Comparison of ENCODE assay signal across 32 cellular contexts in the genomic region with DNA sequence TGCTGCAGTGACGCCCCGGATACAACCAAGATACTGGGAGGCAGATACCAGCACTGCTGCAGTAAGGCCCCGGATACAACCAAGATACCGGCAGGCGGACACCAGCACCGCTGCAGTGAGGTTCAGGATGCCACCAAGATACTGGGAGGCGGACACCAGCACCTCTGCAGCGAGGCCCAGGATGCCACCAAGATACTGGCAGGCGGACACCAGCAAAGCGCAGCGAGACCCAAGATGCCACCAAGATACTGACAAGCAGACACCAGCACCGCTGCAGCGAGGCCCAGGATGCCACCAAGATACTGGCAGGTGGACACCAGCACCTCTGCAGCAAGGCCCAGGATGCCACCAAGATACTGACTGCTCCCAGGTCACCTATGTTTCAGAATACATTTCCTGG.
"Had no signal": no experiment of that assay in that cellular context is flagged by ENCODE, and none has a peak within 500 bp of the region (broad histone marks: within the 10 kb centered on the region; RNA-seq: fewer than 3 reads in every experiment).

No MANE protein-coding gene starts in this region.

- H3K36me3 ChIP-seq: ascending aorta, WERI-Rb-1 had no signal

- H3K4me1 ChIP-seq: ascending aorta had no signal

- H3K27ac ChIP-seq: ascending aorta, coronary artery, dorsolateral prefrontal cortex, WERI-Rb-1 had no signal

- H3K4me1 Mint-ChIP-seq: activated B cell treated with CpG ODN at 0.5 μM for 24 hours; activated T-helper 17 cell treated with anti-CD3 and anti-CD28 coated beads, Interleukin-2, amount 50 U/mL, for 72 hours; brain; central memory CD8-positive, alpha-beta T cell; endodermal cell had no signal

- H3K36me3 Mint-ChIP-seq: brain had no signal

- H3K27ac Mint-ChIP-seq: activated B cell treated with CpG ODN at 0.5 μM for 24 hours; activated CD4-positive, alpha-beta memory T cell treated with anti-CD3 and anti-CD28 coated beads for 36 hours; activated CD4-positive, alpha-beta T cell treated with anti-CD3 and anti-CD28 coated beads for 36 hours; activated CD4-positive, alpha-beta T cell treated with anti-CD3 and anti-CD28 coated beads, Interleukin-2, amount 10 ng/mL, durations not matched to agents 24 days and 14 days; activated CD8-positive, alpha-beta memory T cell treated with anti-CD3 and anti-CD28 coated beads, Interleukin-2, amount 10 ng/mL, durations not matched to agents 7 days and 5 days; activated CD8-positive, alpha-beta T cell treated with anti-CD3 and anti-CD28 coated beads, Interleukin-2, amount 10 ng/mL, durations not matched to agents 7 days and 5 days; activated naive CD4-positive, alpha-beta T cell treated with anti-CD3 and anti-CD28 coated beads for 36 hours; activated naive CD4-positive, alpha-beta T cell treated with anti-CD3 and anti-CD28 coated beads, Interleukin-2, amount 50 U/mL, for 72 hours; activated naive CD8-positive, alpha-beta T cell treated with anti-CD3 and anti-CD28 coated beads, Interleukin-2, amount 10 ng/mL, durations not matched to agents 7 days and 5 days; activated T-helper 17 cell treated with anti-CD3 and anti-CD28 coated beads, Interleukin-2, amount 50 U/mL, for 72 hours; brain; dendritic cell treated with granulocyte-macrophage colony-stimulating factor and Interleukin-4, amounts not matched to agents 40 ng/mL and 50 ng/mL, for 4 days; endodermal cell; T-helper 17 cell; T-helper 2 cell treated with Interferon-gamma antibody and Interleukin-4, amounts not matched to agents 5 μg/mL and 100 μg/mL, for 36 hours had no signal

- H3K27me3 Mint-ChIP-seq: activated B cell treated with CpG ODN at 0.5 μM for 24 hours; activated CD4-positive, alpha-beta memory T cell treated with anti-CD3 and anti-CD28 coated beads for 36 hours; activated CD4-positive, alpha-beta T cell treated with anti-CD3 and anti-CD28 coated beads for 36 hours; activated CD4-positive, alpha-beta T cell treated with anti-CD3 and anti-CD28 coated beads, Interleukin-2, amount 10 ng/mL, durations not matched to agents 24 days and 14 days; activated CD8-positive, alpha-beta memory T cell treated with anti-CD3 and anti-CD28 coated beads, Interleukin-2, amount 10 ng/mL, durations not matched to agents 7 days and 5 days; activated naive CD8-positive, alpha-beta T cell treated with anti-CD3 and anti-CD28 coated beads, Interleukin-2, amount 10 ng/mL, durations not matched to agents 7 days and 5 days; activated T-helper 17 cell treated with anti-CD3 and anti-CD28 coated beads, Interleukin-2, amount 50 U/mL, for 72 hours; central memory CD8-positive, alpha-beta T cell; dendritic cell treated with granulocyte-macrophage colony-stimulating factor and Interleukin-4, amounts not matched to agents 40 ng/mL and 50 ng/mL, for 4 days; T-helper 17 cell had no signal

- FAIRE-seq: bronchial epithelial cell, frontal cortex had no signal

- ATAC-seq: activated CD4-positive, alpha-beta T cell treated with anti-CD3 and anti-CD28 coated beads for 36 hours; activated CD4-positive, CD25-positive, alpha-beta regulatory T cell treated with anti-CD3 and anti-CD28 coated beads, Interleukin-2, amount 50 U/mL, for 24 hours; activated CD8-positive, alpha-beta memory T cell treated with anti-CD3 and anti-CD28 coated beads, Interleukin-2, amount 10 ng/mL, durations not matched to agents 7 days and 5 days; activated CD8-positive, alpha-beta T cell treated with anti-CD3 and anti-CD28 coated beads, Interleukin-2, amount 10 ng/mL, durations not matched to agents 7 days and 5 days; activated naive CD4-positive, alpha-beta T cell treated with anti-CD3 and anti-CD28 coated beads, Interleukin-2, amount 50 U/mL, for 72 hours; activated T-cell treated with anti-CD3 and anti-CD28 coated beads, Interleukin-2, amount 50 U/mL, for 4 hours; activated T-helper 17 cell treated with anti-CD3 and anti-CD28 coated beads, Interleukin-2, amount 50 U/mL, for 72 hours; esophagus mucosa; T-helper 17 cell had no signal

- H3K4me3 ChIP-seq: ascending aorta, coronary artery, dorsolateral prefrontal cortex had no signal

- H3K27me3 ChIP-seq: ascending aorta had no signal

- H3K4me3 Mint-ChIP-seq: activated B cell treated with CpG ODN at 0.5 μM for 24 hours; activated CD4-positive, alpha-beta memory T cell treated with anti-CD3 and anti-CD28 coated beads for 36 hours; activated CD4-positive, alpha-beta T cell treated with anti-CD3 and anti-CD28 coated beads for 36 hours; activated CD4-positive, alpha-beta T cell treated with anti-CD3 and anti-CD28 coated beads, Interleukin-2, amount 10 ng/mL, durations not matched to agents 24 days and 14 days; activated CD8-positive, alpha-beta memory T cell treated with anti-CD3 and anti-CD28 coated beads, Interleukin-2, amount 10 ng/mL, durations not matched to agents 7 days and 5 days; activated CD8-positive, alpha-beta T cell treated with anti-CD3 and anti-CD28 coated beads, Interleukin-2, amount 10 ng/mL, durations not matched to agents 7 days and 5 days; activated naive CD4-positive, alpha-beta T cell treated with anti-CD3 and anti-CD28 coated beads for 36 hours; activated naive CD8-positive, alpha-beta T cell treated with anti-CD3 and anti-CD28 coated beads, Interleukin-2, amount 10 ng/mL, durations not matched to agents 7 days and 5 days; activated T-cell treated with anti-CD3 and anti-CD28 coated beads, Interleukin-2, amount 50 U/mL, for 4 hours; activated T-helper 17 cell treated with anti-CD3 and anti-CD28 coated beads, Interleukin-2, amount 50 U/mL, for 72 hours; brain; central memory CD8-positive, alpha-beta T cell; dendritic cell treated with granulocyte-macrophage colony-stimulating factor and Interleukin-4, amounts not matched to agents 40 ng/mL and 50 ng/mL, for 4 days; endodermal cell; T-helper 17 cell; T-helper 2 cell treated with Interferon-gamma antibody and Interleukin-4, amounts not matched to agents 5 μg/mL and 100 μg/mL, for 36 hours had no signal

- H3K9me3 Mint-ChIP-seq: activated T-helper 17 cell treated with anti-CD3 and anti-CD28 coated beads, Interleukin-2, amount 50 U/mL, for 72 hours; central memory CD8-positive, alpha-beta T cell had no signal

- DNase-seq: activated B cell treated with CpG ODN at 0.5 μM for 24 hours; activated CD4-positive, alpha-beta memory T cell treated with anti-CD3 and anti-CD28 coated beads for 36 hours; activated CD4-positive, alpha-beta T cell treated with anti-CD3 and anti-CD28 coated beads for 36 hours; activated CD4-positive, alpha-beta T cell treated with anti-CD3 and anti-CD28 coated beads, Interleukin-2, amount 10 ng/mL, durations not matched to agents 24 days and 14 days; activated CD8-positive, alpha-beta memory T cell treated with anti-CD3 and anti-CD28 coated beads, Interleukin-2, amount 10 ng/mL, durations not matched to agents 7 days and 5 days; activated CD8-positive, alpha-beta memory T cell treated with anti-CD3 and anti-CD28 coated beads, Interleukin-2, amount 50 U/mL, for 4 hours; activated CD8-positive, alpha-beta T cell treated with anti-CD3 and anti-CD28 coated beads, Interleukin-2, amount 10 ng/mL, durations not matched to agents 7 days and 5 days; activated effector memory CD4-positive, alpha-beta T cell treated with Interleukin-2 at 50 U/mL for 16 hours; activated gamma-delta T cell treated with Interleukin-2 at 50 U/mL for 16 hours; activated naive CD4-positive, alpha-beta T cell treated with anti-CD3 and anti-CD28 coated beads for 36 hours; activated naive CD8-positive, alpha-beta T cell treated with anti-CD3 and anti-CD28 coated beads, Interleukin-2, amount 10 ng/mL, durations not matched to agents 7 days and 5 days; activated T-cell treated with anti-CD3 and anti-CD28 coated beads, Interleukin-2, amount 50 U/mL, for 4 hours; effector memory CD4-positive, alpha-beta T cell; foreskin fibroblast; T-helper 1 cell; T-helper 17 cell; T1000; WERI-Rb-1 had no signal
